ENCODE assay signal across 1 cellular context in the genomic region with DNA sequence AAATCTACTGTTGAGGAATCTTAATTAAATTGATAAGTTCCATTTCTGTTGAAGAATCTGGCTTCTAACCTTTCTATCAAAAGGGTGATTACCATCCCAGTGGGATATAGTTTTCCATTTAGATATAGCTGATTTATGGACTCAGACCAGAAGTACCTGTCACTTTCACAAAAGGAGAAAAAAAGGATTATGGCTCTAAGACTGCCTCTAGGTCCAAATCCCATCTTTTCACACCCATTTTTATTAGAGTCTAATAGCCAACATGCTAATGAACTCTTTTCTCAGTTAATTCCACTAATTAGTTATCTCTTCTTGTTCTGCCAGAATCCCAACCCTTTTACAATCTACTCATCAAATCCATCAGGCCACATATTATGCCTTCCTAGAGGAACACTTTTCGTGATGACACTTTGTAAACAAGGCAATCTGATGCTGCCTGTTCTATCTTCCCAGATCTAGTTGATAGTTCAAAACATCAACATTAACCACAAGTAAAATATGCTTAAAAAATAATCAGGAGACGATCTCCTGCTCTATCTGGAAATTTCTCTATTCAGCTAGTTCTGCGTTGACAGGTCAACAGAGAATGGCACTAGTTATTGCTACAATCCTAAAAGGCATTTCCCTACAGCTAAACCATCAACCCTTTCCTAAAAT.
TF ChIP-seq lines count a peak whose summit lies in the region.

No MANE protein-coding gene starts in this region.

TF ChIP-seq in H1, 55 proteins besides CTCF, POLR2A, EP300 and RAD21:
- TF ChIP-seq HDAC2 (IDR thresholded peaks at IDR 0.05; ENCODE audit: borderline replicate concordance in 1 of 2, low read depth in 2 of 2, low read length in 2 of 2) (no peak), SAP30 (IDR thresholded peaks at IDR 0.05; ENCODE audit: insufficient read depth, insufficient replicate concordance, low read length) (no peak), CEBPB (IDR thresholded peaks at IDR 0.05; ENCODE audit: low read depth, low read length) (no peak), RNF2 (IDR thresholded peaks at IDR 0.05; ENCODE audit: borderline replicate concordance, low read depth, low read length, missing control alignments, poor library complexity, severe bottlenecking) (no peak), CREB1 (IDR thresholded peaks at IDR 0.05) (no peak)
